13 cellular contexts compared by ENCODE assay signal in the genomic region with DNA sequence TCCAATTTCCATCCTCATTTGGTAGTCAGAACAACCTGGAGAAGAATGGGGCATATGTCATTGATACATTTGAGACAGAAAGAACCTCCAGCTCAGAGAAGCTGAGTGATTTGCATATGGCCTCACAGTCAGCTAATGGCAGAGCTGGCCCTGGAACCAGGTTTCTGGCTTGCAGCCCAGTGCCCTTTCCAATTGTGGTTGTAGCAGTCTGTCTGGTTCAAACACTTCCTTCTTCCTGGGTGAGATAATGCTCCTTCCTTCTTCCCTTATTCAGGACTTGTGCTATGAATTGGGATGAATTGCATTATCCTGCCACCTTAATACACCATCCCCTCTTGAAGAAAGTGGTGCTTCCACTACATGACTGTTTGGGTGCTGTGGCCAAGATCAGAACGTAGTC. TPM values are rescaled to one million over a fixed set of nuclear protein-coding genes. Genes with fewer than 3 reads are reported as not detected.
A peak's percentile ranks its signal among the peaks of the same experiment; 100 is the strongest.
DNase-seq lines count a peak whose midpoint lies in the region; ATAC-seq and TF ChIP-seq lines count a peak whose summit lies in the region.
"Had no signal": no experiment of that assay in that cellular context is flagged by ENCODE, and none has a peak within 500 bp of the region (broad histone marks: within the 10 kb centered on the region; RNA-seq: fewer than 3 reads in every experiment).

No MANE protein-coding gene starts in this region.

- no peaks in the 10 kb centered on the region for H3K27me3 ChIP-seq in mammary epithelial cell (ENCODE audit: insufficient read depth, low read length)
- H3K27me3 ChIP-seq in thyroid gland = no peaks in the 10 kb centered on the region
- no peaks in the 10 kb centered on the region for H3K27me3 ChIP-seq in neural progenitor cell

- H3K27ac Mint-ChIP-seq in MCF 10A (ENCODE audit: low read depth, unreplicated experiment) (no peak overlapping the region), neural progenitor cell (no peak overlapping the region)
- H3K27ac Mint-ChIP-seq: activated naive CD8-positive, alpha-beta T cell treated with anti-CD3 and anti-CD28 coated beads, Interleukin-2, amount 10 ng/mL, durations not matched to agents 7 days and 5 days; T-helper 1 cell treated with Interleukin-12 subunit alpha and Interleukin-12 subunit beta and Interleukin-4 antibody, amounts not matched to agents 30 μg/mL and 1 μg/mL, for 36 hours had no signal

- no peaks in the 10 kb centered on the region for H3F3A ChIP-seq in neural progenitor cell (ENCODE audit: low read depth)

- CTCF ChIA-PET in MCF 10A (lab: Yijun Ruan, JAX) (no interaction called here), mammary epithelial cell (lab: Charles Lee; ENCODE audit: low non-redundant PET) (no interaction called here)

- in situ Hi-C loops in mammary epithelial cell (cut with MboI; ENCODE audit: low sequenced_read_pairs in 2 of 2) = no loop called here

- H2AFZ ChIP-seq in mammary epithelial cell (ENCODE audit: low read depth, low read length) (no peak overlapping the region), neural progenitor cell (replicated peaks) (no peak overlapping the region)

- H3K36me3 Mint-ChIP-seq in MCF 10A (ENCODE audit: insufficient read depth, unreplicated experiment) = no peaks in the 10 kb centered on the region
- no peaks in the 10 kb centered on the region for H3K36me3 Mint-ChIP-seq in neural progenitor cell
- H3K36me3 Mint-ChIP-seq: activated naive CD8-positive, alpha-beta T cell treated with anti-CD3 and anti-CD28 coated beads, Interleukin-2, amount 10 ng/mL, durations not matched to agents 7 days and 5 days had no signal

- no peaks in the 10 kb centered on the region for H3K79me2 ChIP-seq in mammary epithelial cell (ENCODE audit: insufficient read depth, low read length)
- no peaks in the 10 kb centered on the region for H3K79me2 ChIP-seq in neural progenitor cell (ENCODE audit: low read depth)

- H3K9me3 ChIP-seq in mammary epithelial cell (replicated peaks; ENCODE audit: insufficient read depth, low read length) (no peaks in the 10 kb centered on the region), thyroid gland (no peaks in the 10 kb centered on the region), neural progenitor cell (ENCODE audit: low read depth) (no peaks in the 10 kb centered on the region)
- H3K9me3 ChIP-seq: psoas muscle had no signal

- H3K4me2 ChIP-seq in mammary epithelial cell (ENCODE audit: insufficient read depth, low read depth, low read length) (no peak overlapping the region), neural progenitor cell (no peak overlapping the region)

- H3K4me3 ChIP-seq in mammary epithelial cell (replicated peaks in 1 of 3; ENCODE audit: insufficient read depth in 1 of 3, low read depth in 2 of 3, low read length in 3 of 3) (no peak overlapping the region), thyroid gland (replicated peaks in 1 of 3) (no peak overlapping the region), neural progenitor cell (no peak overlapping the region)
- H3K4me3 ChIP-seq: psoas muscle had no signal

- POLR2A ChIA-PET in MCF 10A (lab: Yijun Ruan, JAX) = no interaction called here

- H3K27me3 Mint-ChIP-seq in MCF 10A (ENCODE audit: insufficient read depth, unreplicated experiment) (no peaks in the 10 kb centered on the region), neural progenitor cell (ENCODE audit: insufficient read depth, low read depth) (peaks cover 4% of the 10 kb centered on the region)

- intact Hi-C loops in MCF 10A (cut with micrococcal nuclease) (no loop called here), mammary epithelial cell (cut with micrococcal nuclease) (no loop called here), thyroid gland (cut with DNase I) (no loop called here)

- no TSS peak for BruUV-seq in MCF 10A (replicated peaks; lab: Mats Ljungman, UMichigan)
- no TSS peak for BruUV-seq in mammary epithelial cell (replicated peaks; lab: Mats Ljungman, UMichigan)

- H3K4me3 Mint-ChIP-seq in MCF 10A (ENCODE audit: unreplicated experiment) = no peak overlapping the region
- no peak overlapping the region for H3K4me3 Mint-ChIP-seq in neural progenitor cell
- H3K4me3 Mint-ChIP-seq: activated naive CD8-positive, alpha-beta T cell treated with anti-CD3 and anti-CD28 coated beads, Interleukin-2, amount 10 ng/mL, durations not matched to agents 7 days and 5 days; T-helper 1 cell treated with Interleukin-12 subunit alpha and Interleukin-12 subunit beta and Interleukin-4 antibody, amounts not matched to agents 30 μg/mL and 1 μg/mL, for 36 hours had no signal

- WGBS in mammary epithelial cell (ENCODE audit: low coverage, missing lambda C conversion rate) = 43% methylated on average over 1 of the region's 1 CpG
- WGBS in thyroid gland, 2 donors = 70 to 93% methylated on average over 1 of the region's 1 CpG

- DNase-seq in MCF 10A (ENCODE audit: unreplicated experiment) (peak; percentile 13), mammary epithelial cell (no peak), NCI-H2196 (lab: John Stamatoyannopoulos, UW; ENCODE audit: unreplicated experiment) (peak; percentile 59), glomerular visceral epithelial cell (ENCODE audit: extremely low spot score) (peak; percentile 21), thyroid gland (peak; percentile 26 to 37), iPS-NIHi7 (ENCODE audit: extremely low spot score) (no peak), neural progenitor cell (ENCODE audit: low spot score) (no peak)
- DNase-seq: activated naive CD8-positive, alpha-beta T cell treated with anti-CD3 and anti-CD28 coated beads, Interleukin-2, amount 10 ng/mL, durations not matched to agents 7 days and 5 days had no signal

- TF ChIP-seq POLR2A in thyroid gland (IDR thresholded peaks at IDR 0.05) = no peak

- H3K36me3 ChIP-seq in mammary epithelial cell (ENCODE audit: insufficient read depth, low read length) = no peaks in the 10 kb centered on the region
- no peaks in the 10 kb centered on the region for H3K36me3 ChIP-seq in thyroid gland
- H3K36me3 ChIP-seq in neural progenitor cell = no peaks in the 10 kb centered on the region

- no peaks in the 10 kb centered on the region for H4K20me1 ChIP-seq in mammary epithelial cell (ENCODE audit: insufficient read depth, low read length)
- H4K20me1 ChIP-seq in neural progenitor cell (ENCODE audit: low read depth) = no peaks in the 10 kb centered on the region

- no peaks in the 10 kb centered on the region for H3K4me1 Mint-ChIP-seq in MCF 10A (ENCODE audit: insufficient read depth, unreplicated experiment)
- H3K4me1 Mint-ChIP-seq in neural progenitor cell = peaks cover 3% of the 10 kb centered on the region

- dilution Hi-C loops in mammary epithelial cell (cut with HindIII; ENCODE audit: low sequenced_read_pairs) = no loop called here

- H3K9me3 Mint-ChIP-seq in MCF 10A (ENCODE audit: unreplicated experiment) = no peaks in the 10 kb centered on the region
- H3K9me3 Mint-ChIP-seq in neural progenitor cell = no peaks in the 10 kb centered on the region
- H3K9me3 Mint-ChIP-seq: activated naive CD8-positive, alpha-beta T cell treated with anti-CD3 and anti-CD28 coated beads, Interleukin-2, amount 10 ng/mL, durations not matched to agents 7 days and 5 days; T-helper 1 cell treated with Interleukin-12 subunit alpha and Interleukin-12 subunit beta and Interleukin-4 antibody, amounts not matched to agents 30 μg/mL and 1 μg/mL, for 36 hours had no signal

- H3K4me1 ChIP-seq in mammary epithelial cell (ENCODE audit: insufficient read depth, low read length) (no peaks in the 10 kb centered on the region), thyroid gland (no peaks in the 10 kb centered on the region), neural progenitor cell (no peaks in the 10 kb centered on the region)
- H3K4me1 ChIP-seq: psoas muscle had no signal

- no peak for ATAC-seq in HG02870 (IDR thresholded peaks at IDR 0.05; ENCODE audit: unreplicated experiment)
- ATAC-seq: psoas muscle had no signal

- no peak for TF ChIP-seq CTCF in MCF 10A (IDR thresholded peaks at IDR 0.05; ENCODE audit: unreplicated experiment)
- no peak for TF ChIP-seq CTCF in mammary epithelial cell (conservative IDR thresholded peaks at IDR 0.05 in 1 of 2, IDR thresholded peaks at IDR 0.05 in 1 of 2; ENCODE audit: extremely low read depth in 1 of 2, insufficient read depth in 1 of 2, low read depth in 1 of 2, low read length in 2 of 2)
- no peak for TF ChIP-seq CTCF in thyroid gland (IDR thresholded peaks at IDR 0.05)
- no peak for TF ChIP-seq CTCF in neural progenitor cell (IDR thresholded peaks at IDR 0.05)

- H3K27ac ChIP-seq in mammary epithelial cell (ENCODE audit: insufficient read depth, low read depth, low read length) = no peak overlapping the region
- H3K27ac ChIP-seq in thyroid gland = no peak overlapping the region
- no peak overlapping the region for H3K27ac ChIP-seq in neural progenitor cell
- H3K27ac ChIP-seq: psoas muscle had no signal

- no peak overlapping the region for H3K9ac ChIP-seq in mammary epithelial cell (ENCODE audit: insufficient read depth, low read length)
- H3K9ac ChIP-seq in neural progenitor cell = no peak overlapping the region

RNA-seq across cellular contexts. Expression of a gene that starts 24.2 kb away (rescaled TPM):
- total RNA-seq in MCF 10A (2022) = not detected in 2 replicates
- not detected for total RNA-seq in mammary epithelial cell
- not detected for polyA plus RNA-seq in mammary epithelial cell
- not detected for polyA minus RNA-seq in mammary epithelial cell
- not detected for total RNA-seq in thyroid gland
- not detected in 2 replicates for total RNA-seq in neural progenitor cell (ENCODE audit: low replicate concordance)
- total RNA-seq: activated naive CD8-positive, alpha-beta T cell treated with anti-CD3 and anti-CD28 coated beads, Interleukin-2, amount 10 ng/mL, durations not matched to agents 7 days and 5 days; fibroblast of villous mesenchyme; psoas muscle; temporal lobe had no signal

Comparison
In these comparisons a context has a peak if more than half of its experiments do, and no peak if none do; other contexts are left out.
1. DNase-seq: peak in MCF 10A (single experiment), NCI-H2196 (single experiment), glomerular visceral epithelial cell (single experiment) and thyroid gland (2 of 2); none in mammary epithelial cell (single experiment), iPS-NIHi7 (single experiment) and neural progenitor cell (single experiment).